Comparison of ENCODE assay signal across 9 cellular contexts in genomic region chr7:3043544-3044395, GRCh38. TPM values are rescaled to one million over a fixed set of nuclear protein-coding genes. Genes with fewer than 3 reads are reported as not detected.
DNase-seq lines count a peak whose midpoint lies in the region; ATAC-seq, FAIRE-seq and TF ChIP-seq lines count a peak whose summit lies in the region.
"Had no signal": no experiment of that assay in that cellular context is flagged by ENCODE, and none has a peak within 500 bp of the region (broad histone marks: within the 10 kb centered on the region; RNA-seq: fewer than 3 reads in every experiment).

Gene CARD11, minus strand, starts transcription at chr7:3043867. Its CDS starts 85,361 bp downstream, at chr7:2958506.

- peaks cover 5% of the 10 kb centered on the region for H3K36me3 Mint-ChIP-seq in T-helper 17 cell (ENCODE audit: low read depth)
- no peaks in the 10 kb centered on the region for H3K36me3 Mint-ChIP-seq in chondrocyte (ENCODE audit: low read depth)

- CTCF ChIA-PET in A549 (lab: Yijun Ruan, JAX): no interaction called here

- POLR2A ChIA-PET in A549 (lab: Yijun Ruan, JAX): no interaction called here

- H3K27ac Mint-ChIP-seq in T-helper 17 cell (peak within 1 kb of the TSS; percentile 93), chondrocyte (ENCODE audit: unreplicated experiment) (no peak within 1 kb of the TSS)

- WGBS in A549 (ENCODE audit: missing lambda C conversion rate): 80% methylated on average over 15 of the region's 45 CpGs

- DNase-seq in A549 (ENCODE audit: low read depth in 1 of 2, low spot score in 1 of 2) (no peak), T-helper 17 cell (peak; percentile 26 to 58 (median 50)), chondrocyte (ENCODE audit: low spot score) (no peak), renal cortical epithelial cell (ENCODE audit: low read depth) (no peak), hippocampal formation (lab: John Stamatoyannopoulos, UW) (no peak)

- no peak for ATAC-seq in A549
- ATAC-seq in GM21576 (IDR thresholded peaks at IDR 0.05; ENCODE audit: unreplicated experiment): peak; percentile 26
- ATAC-seq in T-helper 17 cell: peak; percentile 62
- no peak for ATAC-seq in GM21367 (IDR thresholded peaks at IDR 0.05; ENCODE audit: unreplicated experiment)
- ATAC-seq in HG02852 (IDR thresholded peaks at IDR 0.05; ENCODE audit: unreplicated experiment): no peak

- H3K4me3 ChIP-seq in A549: peak within 1 kb of the TSS; percentile 40
- H3K4me3 ChIP-seq: cardiac muscle cell had no signal

- no peak for TF ChIP-seq EP300 in A549 (IDR thresholded peaks at IDR 0.05)

- H3K27me3 Mint-ChIP-seq in T-helper 17 cell (no peaks in the 10 kb centered on the region), chondrocyte (ENCODE audit: low read depth) (no peaks in the 10 kb centered on the region)

- H3K9me3 ChIP-seq in A549: no peaks in the 10 kb centered on the region
- no peaks in the 10 kb centered on the region for H3K9me3 ChIP-seq in T-helper 17 cell (ENCODE audit: control insufficient read depth, low read length, poor library complexity, severe bottlenecking)

- no peak for TF ChIP-seq CTCF in A549 (IDR thresholded peaks at IDR 0.05)
- TF ChIP-seq CTCF in chondrocyte (IDR thresholded peaks at IDR 0.05): no peak

- TF ChIP-seq RAD21 in A549 (conservative IDR thresholded peaks at IDR 0.05 in 1 of 2, IDR thresholded peaks at IDR 0.05 in 1 of 2): no peak

- H3K4me1 Mint-ChIP-seq in T-helper 17 cell: peaks cover 45% of the 10 kb centered on the region
- H3K4me1 Mint-ChIP-seq in chondrocyte (ENCODE audit: low read depth): peaks cover 3% of the 10 kb centered on the region

- no peak for TF ChIP-seq POLR2A in A549 (IDR thresholded peaks at IDR 0.05; ENCODE audit: low read length)

- H3K4me2 ChIP-seq in A549: peak within 1 kb of the TSS; percentile 64

- H3K27ac ChIP-seq in A549: peak within 1 kb of the TSS; percentile 60 to 80; a peak in 5 of 6 replicates
- H3K27ac ChIP-seq: cardiac muscle cell had no signal

- H3K9me3 Mint-ChIP-seq in chondrocyte (ENCODE audit: low read depth): no peaks in the 10 kb centered on the region

- H3K4me3 Mint-ChIP-seq in T-helper 17 cell (peak within 1 kb of the TSS; percentile 97), chondrocyte (ENCODE audit: unreplicated experiment) (peak within 1 kb of the TSS; percentile 44)

- FAIRE-seq in A549 (lab: Jason Lieb, UNC): no peak

- no peaks in the 10 kb centered on the region for H3K4me1 ChIP-seq in A549

TF ChIP-seq in A549, 52 proteins besides CTCF, POLR2A, EP300 and RAD21:
- TF ChIP-seq ZFP36 (IDR thresholded peaks at IDR 0.05; ENCODE audit: borderline replicate concordance, partially characterized antibody) (no peak), HOXB5 (CRISPR knock-in tag; IDR thresholded peaks at IDR 0.05) (no peak), RFX5 (IDR thresholded peaks at IDR 0.05) (no peak), E2F6 (IDR thresholded peaks at IDR 0.05; ENCODE audit: borderline replicate concordance, low read depth) (no peak), FOSB (CRISPR knock-in tag; IDR thresholded peaks at IDR 0.05) (no peak), USF2 (IDR thresholded peaks at IDR 0.05) (no peak), JUNB (IDR thresholded peaks at IDR 0.05) (no peak), EHMT2 (IDR thresholded peaks at IDR 0.05; ENCODE audit: low read depth) (no peak), FOXS1 (CRISPR knock-in tag; IDR thresholded peaks at IDR 0.05) (no peak), PHF8 (IDR thresholded peaks at IDR 0.05; ENCODE audit: borderline replicate concordance, low read depth) (no peak), HMGXB4 (CRISPR knock-in tag; IDR thresholded peaks at IDR 0.05; ENCODE audit: borderline replicate concordance) (no peak), ZNF302 (CRISPR knock-in tag; IDR thresholded peaks at IDR 0.05) (no peak), HEYL (CRISPR knock-in tag; IDR thresholded peaks at IDR 0.05) (no peak), HES2 (IDR thresholded peaks at IDR 0.05) (no peak)

RNA-seq across cellular contexts. Expression of gene CARD11, which starts in this region (rescaled TPM):
- 0.34 and 0.48 TPM in 2 replicates for polyA plus RNA-seq in A549 (2011; rRNA removed)
- polyA plus RNA-seq in A549 (2012; cell fraction: cytosol; rRNA removed): 0.38 and 0.49 TPM in 2 replicates
- 0.55 and 0.79 TPM in 2 replicates for polyA plus RNA-seq in A549 (2012; cell fraction: nucleus; rRNA removed)
- 0.92 to 1.6 TPM (median 1.1 TPM) in 3 replicates for polyA plus RNA-seq in A549 (2017; fragmentation: RNase III; extraction: RNeasy Plus Mini Kit Qiagen cat#74134 plus additional on column Dnase treatment)
- polyA minus RNA-seq in A549 (2011; rRNA and poly(A)+ RNA removed): 0.58 and 2.2 TPM in 2 replicates
- 100 to 1,000 TPM; 126 to 155 TPM for total RNA-seq in T-helper 17 cell
- 0.39 to 1.8 TPM (median 1.7 TPM) in 3 replicates for total RNA-seq in chondrocyte
- 20.1 and 25.3 TPM in 2 replicates for total RNA-seq in renal cortical epithelial cell
- polyA plus RNA-seq: cardiac muscle cell had no signal

Comparison
In these comparisons a context has a peak if more than half of its experiments do, and no peak if none do; other contexts are left out.
1. ATAC-seq: peak in GM21576 (single experiment) and T-helper 17 cell (single experiment); none in A549 (0 of 2), GM21367 (single experiment) and HG02852 (single experiment).
2. DNase-seq: peak in T-helper 17 cell (3 of 3); none in A549 (0 of 2), chondrocyte (single experiment), renal cortical epithelial cell (single experiment) and hippocampal formation (0 of 2).